In genomic region chr20:53579266-53579580, GRCh38 we compare ENCODE assay signal across 8 cellular contexts. TPM values are rescaled to one million over a fixed set of nuclear protein-coding genes. Genes with fewer than 3 reads are reported as not detected.
DNase-seq lines count a peak whose midpoint lies in the region; TF ChIP-seq lines count a peak whose summit lies in the region.

No MANE protein-coding gene starts in this region.

- H3K4me1 Mint-ChIP-seq in Calu3 (ENCODE audit: low read depth, unreplicated experiment): peaks cover 63% of the 10 kb centered on the region

- no peaks in the 10 kb centered on the region for H3K9me3 Mint-ChIP-seq in Calu3 (ENCODE audit: low read depth, unreplicated experiment)

- H3K36me3 ChIP-seq in rectal smooth muscle tissue (ENCODE audit: control insufficient read depth, insufficient read depth, low read length): peaks cover 31% of the 10 kb centered on the region

- H3K4me3 Mint-ChIP-seq in Calu3 (ENCODE audit: low read depth, unreplicated experiment): peak overlapping the region; percentile 63

- no peaks in the 10 kb centered on the region for H3K27me3 Mint-ChIP-seq in Calu3 (ENCODE audit: unreplicated experiment)

- H3K27ac ChIP-seq in RWPE1 (peak overlapping the region; percentile 91; the same call in 1 of the 2 replicates), rectal smooth muscle tissue (ENCODE audit: low read depth, low read length) (peak overlapping the region; percentile 61)

- no TSS peak for BruUV-seq in Calu3 (replicated peaks; lab: Mats Ljungman, UMichigan)

- no peak overlapping the region for H3K9ac ChIP-seq in rectal smooth muscle tissue (ENCODE audit: low read length)

- CTCF ChIA-PET in Calu3 (lab: Charles Lee) (interaction anchor here (0.6 to 2.0 kb wide), 16 partner anchors 15 to 383 kb away, joined by 3 to 14 read pairs (median 4); partner anchors contain the start of gene ZNF217), RWPE1 (lab: Yijun Ruan, JAX) (interaction anchor here (0.6 to 3.3 kb wide), 10 partner anchors 71 to 370 kb away, joined by 3 to 23 read pairs (median 4); no protein-coding TSS in a partner anchor)

- peak overlapping the region; percentile 80 for H3K27ac Mint-ChIP-seq in Calu3 (ENCODE audit: unreplicated experiment)

- no peak for TF ChIP-seq CTCF in Calu3 (IDR thresholded peaks at IDR 0.05; ENCODE audit: unreplicated experiment)
- no peak for TF ChIP-seq CTCF in RWPE1 (conservative IDR thresholded peaks at IDR 0.05; ENCODE audit: low read depth)
- no peak for TF ChIP-seq CTCF in fibroblast of the aortic adventitia (IDR thresholded peaks at IDR 0.05; ENCODE audit: insufficient read depth, low read length)

- intact Hi-C loops in Calu3 (cut with micrococcal nuclease; ENCODE audit: unreplicated experiment): loop anchor here (1.0 to 5.0 kb wide), 11 partner anchors 14 to 484 kb away; partner anchors contain the start of gene ZNF217

- POLR2A ChIA-PET in RWPE1 (lab: Yijun Ruan, JAX; ENCODE audit: low non-redundant PET): interaction anchor here (1.5 kb wide), 1 partner anchor 174 kb away, joined by 5 read pairs; no protein-coding TSS in a partner anchor

- H3K4me1 ChIP-seq in rectal smooth muscle tissue (ENCODE audit: control insufficient read depth, insufficient read depth, low read length): peaks cover 6% of the 10 kb centered on the region

- H3K4me3 ChIP-seq in fibroblast of the aortic adventitia (ENCODE audit: low read depth, low read length): peak overlapping the region; percentile 36
- peak overlapping the region; percentile 45 for H3K4me3 ChIP-seq in rectal smooth muscle tissue (ENCODE audit: low read length)

- peaks cover 87% of the 10 kb centered on the region for H3K36me3 Mint-ChIP-seq in Calu3 (ENCODE audit: insufficient read depth, unreplicated experiment)

- DNase-seq in Calu3: no peak
- no peak for DNase-seq in RWPE1 (ENCODE audit: low spot score)
- DNase-seq in fibroblast of the aortic adventitia (ENCODE audit: low read depth): no peak
- no peak for DNase-seq in effector CD8-positive, alpha-beta T cell (lab: John Stamatoyannopoulos, UW)
- no peak for DNase-seq in NCI-H1694 (lab: John Stamatoyannopoulos, UW)
- no peak for DNase-seq in NCI-H82 treated with DMSO at 0.1 percent for 48 hours (lab: John Stamatoyannopoulos, UW; ENCODE audit: unreplicated experiment)
- DNase-seq in hippocampal formation (lab: John Stamatoyannopoulos, UW): no peak

- no peaks in the 10 kb centered on the region for H3K27me3 ChIP-seq in rectal smooth muscle tissue (ENCODE audit: control insufficient read depth, insufficient read depth, low read length)

RNA-seq across cellular contexts. Expression of gene ZNF217, which starts 14.4 kb away (rescaled TPM):
- 87.3 and 95.6 TPM in 2 replicates for total RNA-seq in Calu3 (2022)
- total RNA-seq in fibroblast of the aortic adventitia (ENCODE audit: low replicate concordance): 15.8 and 32.3 TPM in 2 replicates
